21 cellular contexts compared by ENCODE assay signal in genomic region chr10:33781666-33782395, GRCh38.
"Had no signal": no experiment of that assay in that cellular context is flagged by ENCODE, and none has a peak within 500 bp of the region (broad histone marks: within the 10 kb centered on the region; RNA-seq: fewer than 3 reads in every experiment).

No MANE protein-coding gene starts in this region.

- H3K9me3 ChIP-seq: gastrocnemius medialis, sigmoid colon, suprapubic skin, thyroid gland, upper lobe of right lung, vagina had no signal

- H3K36me3 ChIP-seq: gastrocnemius medialis, sigmoid colon, suprapubic skin, thyroid gland, upper lobe of right lung, vagina had no signal

- ATAC-seq: gastrocnemius medialis; left lobe of liver; naive thymus-derived CD8-positive, alpha-beta T cell; upper lobe of right lung had no signal

- H3K27ac ChIP-seq: coronary artery, gastrocnemius medialis, sigmoid colon, suprapubic skin, thyroid gland, upper lobe of right lung, vagina had no signal

- H3K4me3 ChIP-seq: coronary artery, gastrocnemius medialis, lung, sigmoid colon, suprapubic skin, thyroid gland, upper lobe of right lung, vagina had no signal

- H3K4me1 ChIP-seq: sigmoid colon, suprapubic skin, thyroid gland, upper lobe of right lung, vagina had no signal

- H3K27me3 ChIP-seq: gastrocnemius medialis, sigmoid colon, suprapubic skin, thyroid gland, upper lobe of right lung, vagina had no signal

- DNase-seq: effector CD4-positive, alpha-beta T cell; endodermal cell; erythroblast; gastrocnemius medialis; glutamatergic neuron; islet precursor cell; mesenchymal stem cell; midbrain; naive thymus-derived CD8-positive, alpha-beta T cell; posterior cingulate gyrus; sigmoid colon; small intestine; stimulated activated CD4-positive, alpha-beta T cell treated with anti-CD3 and anti-CD28 coated beads, Interleukin-12 subunit alpha, Interleukin-12 subunit beta, amount 100 ng/mL, for 4 hours; stimulated activated naive CD4-positive, alpha-beta T cell treated with Interleukin-2 at 50 U/mL for 16 hours; thyroid gland; upper lobe of right lung had no signal
